ENCODE assay signal across 2 cellular contexts in the genomic region with DNA sequence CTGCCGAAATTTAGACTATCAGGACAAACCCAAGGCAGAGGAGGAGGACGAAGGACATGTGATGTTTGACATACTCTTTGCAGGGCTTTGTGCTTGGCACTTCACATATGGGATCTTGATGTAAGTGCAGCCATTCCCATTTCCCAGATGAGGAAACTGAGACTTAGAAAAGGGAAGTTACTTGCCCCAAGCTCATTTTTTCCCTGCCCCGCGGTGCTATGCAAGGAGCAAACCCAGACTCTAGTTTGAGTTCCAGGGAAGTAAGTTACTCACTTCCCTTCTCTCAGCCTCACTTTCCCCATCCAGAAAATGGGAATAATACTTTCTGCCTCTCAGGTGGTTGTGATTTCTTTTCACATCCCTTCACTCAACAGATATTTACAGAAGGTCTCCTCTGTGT.
TF ChIP-seq lines count a peak whose summit lies in the region.

No MANE protein-coding gene starts in this region.

TF ChIP-seq in A549, 52 proteins besides CTCF, POLR2A, EP300 and RAD21:
- TF ChIP-seq ZSCAN20 (CRISPR knock-in tag; IDR thresholded peaks at IDR 0.05): no peak
- TF ChIP-seq KDM1A (IDR thresholded peaks at IDR 0.05; ENCODE audit: low read depth): peak; percentile 48; the same call in 1 of the 2 replicates

TF ChIP-seq in H1, 55 proteins besides CTCF, POLR2A, EP300 and RAD21:
- no peak for TF ChIP-seq JUN (IDR thresholded peaks at IDR 0.05; ENCODE audit: low read depth, low read length)
- TF ChIP-seq KDM1A (IDR thresholded peaks at IDR 0.05; ENCODE audit: borderline replicate concordance, low read length): peak; percentile 73; the same call in 1 of the 2 replicates
TF ChIP-seq in H1: peak in this region for 1.
